Comparison of ENCODE assay signal across 8 cellular contexts in the genomic region with DNA sequence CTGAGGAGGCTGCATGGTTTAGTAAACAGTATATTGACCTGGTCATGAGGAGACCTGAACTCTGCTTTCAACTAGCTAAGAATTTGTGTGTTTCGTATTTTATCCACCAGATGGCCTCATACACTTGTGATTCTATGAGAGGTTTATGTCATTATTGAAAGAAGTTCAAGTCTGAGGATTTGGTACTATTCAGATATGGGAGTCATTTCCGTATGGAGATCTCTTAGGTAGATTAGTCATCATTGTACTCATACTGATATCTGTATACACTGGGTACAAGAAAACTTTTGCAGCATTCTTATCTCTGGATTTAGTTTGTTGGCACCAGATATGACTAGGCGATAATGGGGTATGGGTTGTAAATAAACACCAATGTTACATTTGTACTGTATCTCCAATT. TPM values are rescaled to one million over a fixed set of nuclear protein-coding genes. Genes with fewer than 3 reads are reported as not detected.
DNase-seq lines count a peak whose midpoint lies in the region; ATAC-seq and TF ChIP-seq lines count a peak whose summit lies in the region.

No MANE protein-coding gene starts in this region.

- DNase-seq in activated naive CD4-positive, alpha-beta T cell treated with anti-CD3 and anti-CD28 coated beads, Interleukin-2, amount 50 U/mL, for 72 hours (ENCODE audit: low spot score in 2 of 2), result no peak
- no peak for DNase-seq in activated naive CD4-positive, alpha-beta T cell treated with Interleukin-2 at 50 U/mL for 16 hours
- DNase-seq in NCI-H2227 (lab: John Stamatoyannopoulos, UW; ENCODE audit: unreplicated experiment) (peak; percentile 79), left ventricle myocardium superior (no peak), sigmoid colon (no peak), NK-92 (lab: John Stamatoyannopoulos, UW; ENCODE audit: unreplicated experiment) (no peak)
- DNase-seq in activated CD8-positive, alpha-beta T cell treated with anti-CD3 and anti-CD28 coated beads, Interleukin-2, amount 10 ng/mL, durations not matched to agents 7 days and 5 days, result no peak

- H3K4me3 ChIP-seq in sigmoid colon, result no peak overlapping the region

- TF ChIP-seq EP300 in sigmoid colon (IDR thresholded peaks at IDR 0.05), result no peak

- no peaks in the 10 kb centered on the region for H3K9me3 Mint-ChIP-seq in activated naive CD4-positive, alpha-beta T cell treated with anti-CD3 and anti-CD28 coated beads, Interleukin-2, amount 50 U/mL, for 72 hours
- no peaks in the 10 kb centered on the region for H3K9me3 Mint-ChIP-seq in activated CD8-positive, alpha-beta T cell treated with anti-CD3 and anti-CD28 coated beads, Interleukin-2, amount 10 ng/mL, durations not matched to agents 7 days and 5 days (ENCODE audit: insufficient read depth)

- peaks cover 10 to 21% of the 10 kb centered on the region in 2 donors for H3K36me3 Mint-ChIP-seq in activated naive CD4-positive, alpha-beta T cell treated with anti-CD3 and anti-CD28 coated beads, Interleukin-2, amount 50 U/mL, for 72 hours
- peaks cover 46% of the 10 kb centered on the region for H3K36me3 Mint-ChIP-seq in activated CD8-positive, alpha-beta T cell treated with anti-CD3 and anti-CD28 coated beads, Interleukin-2, amount 10 ng/mL, durations not matched to agents 7 days and 5 days (ENCODE audit: low read depth)

- CTCF ChIA-PET in activated CD8-positive, alpha-beta T cell treated with anti-CD3 and anti-CD28 coated beads, Interleukin-2, amount 10 ng/mL, durations not matched to agents 7 days and 5 days (lab: Charles Lee), result interaction anchor here (0.6 to 4.1 kb wide), 52 partner anchors 9 to 764 kb away, joined by 3 to 193 read pairs (median 4); partner anchors contain the start of gene OLFML2B

- H3K27me3 ChIP-seq in sigmoid colon, result no peaks in the 10 kb centered on the region

- intact Hi-C loops in left ventricle myocardium superior (cut with micrococcal nuclease) (loop anchor here (5.0 kb wide), 1 partner anchor 245 kb away; no protein-coding TSS in a partner anchor), sigmoid colon (cut with DNase I) (loop anchor here (2.0 to 10.0 kb wide), 6 partner anchors 45 to 422 kb away; partner anchors contain the start of gene OLFML2B)

- TF ChIP-seq POLR2A in sigmoid colon (IDR thresholded peaks at IDR 0.05), result no peak

- H3K27me3 Mint-ChIP-seq in activated CD8-positive, alpha-beta T cell treated with anti-CD3 and anti-CD28 coated beads, Interleukin-2, amount 10 ng/mL, durations not matched to agents 7 days and 5 days (ENCODE audit: low read depth), result no peaks in the 10 kb centered on the region

- POLR2A ChIA-PET in activated CD8-positive, alpha-beta T cell treated with anti-CD3 and anti-CD28 coated beads, Interleukin-2, amount 10 ng/mL, durations not matched to agents 7 days and 5 days (lab: Charles Lee), result interaction anchor here (0.8 kb wide), 1 partner anchor 244 kb away, joined by 3 read pairs; no protein-coding TSS in a partner anchor

- no peak overlapping the region for H3K4me3 Mint-ChIP-seq in activated CD8-positive, alpha-beta T cell treated with anti-CD3 and anti-CD28 coated beads, Interleukin-2, amount 10 ng/mL, durations not matched to agents 7 days and 5 days

- H3K4me1 ChIP-seq in sigmoid colon, result peaks cover 0 to 26% (median 14%) of the 10 kb centered on the region in 4 donors

- TF ChIP-seq CTCF in sigmoid colon (IDR thresholded peaks at IDR 0.05), result peak; percentile 56 to 81 (median 62)

- H3K27ac Mint-ChIP-seq in activated naive CD4-positive, alpha-beta T cell treated with anti-CD3 and anti-CD28 coated beads, Interleukin-2, amount 50 U/mL, for 72 hours, result peak overlapping the region in 1 of 2 donors; percentile 51
- no peak overlapping the region for H3K27ac Mint-ChIP-seq in activated CD8-positive, alpha-beta T cell treated with anti-CD3 and anti-CD28 coated beads, Interleukin-2, amount 10 ng/mL, durations not matched to agents 7 days and 5 days

- 42 to 49% methylated on average over 3 of the region's 3 CpGs for WGBS in sigmoid colon, 2 donors

- peak; percentile 100 for ATAC-seq in activated naive CD4-positive, alpha-beta T cell treated with anti-CD3 and anti-CD28 coated beads, Interleukin-2, amount 50 U/mL, for 72 hours
- ATAC-seq in HG03103 (IDR thresholded peaks at IDR 0.05; ENCODE audit: low read depth, unreplicated experiment) (peak; percentile 61), left ventricle myocardium superior (peak; percentile 45)
- ATAC-seq in activated CD8-positive, alpha-beta T cell treated with anti-CD3 and anti-CD28 coated beads, Interleukin-2, amount 10 ng/mL, durations not matched to agents 7 days and 5 days, result peak; percentile 51

- peaks cover 0 to 60% (median 3%) of the 10 kb centered on the region in 4 donors for H3K36me3 ChIP-seq in sigmoid colon

- H3K4me1 Mint-ChIP-seq in activated CD8-positive, alpha-beta T cell treated with anti-CD3 and anti-CD28 coated beads, Interleukin-2, amount 10 ng/mL, durations not matched to agents 7 days and 5 days (ENCODE audit: low read depth), result peaks cover 2% of the 10 kb centered on the region

- no peaks in the 10 kb centered on the region for H3K9me3 ChIP-seq in sigmoid colon

- peak overlapping the region in 2 of 4 donors; percentile 63 to 65 for H3K27ac ChIP-seq in sigmoid colon

RNA-seq across cellular contexts. Expression of gene ATF6, which starts 26.6 kb away (rescaled TPM):
- 10 to 100 TPM; 21.3 to 24.9 TPM for total RNA-seq in activated naive CD4-positive, alpha-beta T cell treated with anti-CD3 and anti-CD28 coated beads, Interleukin-2, amount 50 U/mL, for 72 hours
- 10 to 100 TPM; 15.2 to 17.1 TPM for total RNA-seq in activated CD8-positive, alpha-beta T cell treated with anti-CD3 and anti-CD28 coated beads, Interleukin-2, amount 10 ng/mL, durations not matched to agents 7 days and 5 days
- total RNA-seq in left ventricle myocardium superior (12.8 TPM), sigmoid colon (10 to 100 TPM; 26.3 to 28.1 (median 27.6) TPM)
- 1 to 10 TPM; 2.3 to 9.0 (median 3.0) TPM for polyA plus RNA-seq in sigmoid colon

RNA-seq across cellular contexts. Expression of gene DUSP12, which starts 43.2 kb away (rescaled TPM):
- 10 to 100 TPM in 1 of 2 donors, 1 to 10 TPM in 1; 7.5 to 23.8 TPM for total RNA-seq in activated naive CD4-positive, alpha-beta T cell treated with anti-CD3 and anti-CD28 coated beads, Interleukin-2, amount 50 U/mL, for 72 hours
- total RNA-seq in activated CD8-positive, alpha-beta T cell treated with anti-CD3 and anti-CD28 coated beads, Interleukin-2, amount 10 ng/mL, durations not matched to agents 7 days and 5 days, result 10 to 100 TPM; 24.1 to 27.6 TPM
- total RNA-seq in left ventricle myocardium superior, result 8.3 TPM
- 10 to 100 TPM; 12.7 to 40.3 (median 24.1) TPM for total RNA-seq in sigmoid colon
- 10 to 100 TPM; 13.6 to 21.0 (median 17.5) TPM for polyA plus RNA-seq in sigmoid colon

Comparison
In these comparisons a context has a peak if more than half of its experiments do, and no peak if none do; other contexts are left out.
1. ATAC-seq: peak in every context shown above with its lines; median percentile 100 in activated naive CD4-positive, alpha-beta T cell treated with anti-CD3 and anti-CD28 coated beads, Interleukin-2, amount 50 U/mL, for 72 hours; 61 in HG03103; 51 in activated CD8-positive, alpha-beta T cell treated with anti-CD3 and anti-CD28 coated beads, Interleukin-2, amount 10 ng/mL, durations not matched to agents 7 days and 5 days; 45 in left ventricle myocardium superior.